25 cellular contexts compared by ENCODE assay signal in the genomic region with DNA sequence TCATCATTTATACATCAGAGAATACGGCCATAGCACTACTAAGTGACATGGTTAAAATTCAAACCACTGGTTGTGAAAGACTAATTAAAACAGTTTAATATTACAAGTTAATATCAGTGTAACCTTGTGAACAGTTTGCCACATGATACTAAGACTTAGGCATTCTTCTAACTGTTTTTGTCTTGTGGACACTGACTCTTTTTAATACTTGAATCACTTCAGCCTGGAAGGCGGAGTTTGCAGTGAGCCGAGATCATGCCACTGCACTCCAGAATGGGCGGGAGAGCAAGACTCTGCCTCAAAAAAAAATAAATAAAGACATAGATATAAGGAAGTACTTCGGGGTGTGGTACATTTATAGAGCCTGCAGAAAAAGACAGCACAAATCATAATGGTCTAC.
DNase-seq lines count a peak whose midpoint lies in the region; ATAC-seq and TF ChIP-seq lines count a peak whose summit lies in the region.
"Had no signal": no experiment of that assay in that cellular context is flagged by ENCODE, and none has a peak within 500 bp of the region (broad histone marks: within the 10 kb centered on the region; RNA-seq: fewer than 3 reads in every experiment).

No MANE protein-coding gene starts in this region.

- H3K27ac ChIP-seq in ACC112 (ENCODE audit: low read depth, low read length) (no peak overlapping the region), PC-3 (ENCODE audit: low read length) (no peak overlapping the region)
- H3K27ac ChIP-seq: A549, RWPE1 had no signal

- ATAC-seq in PC-3: peak; percentile 37; the same call in 1 of the 2 replicates
- ATAC-seq: A549; CD8-positive, alpha-beta T cell; Panc1 had no signal

- H3K9me3 ChIP-seq in PC-3 (ENCODE audit: low read length): no peaks in the 10 kb centered on the region
- H3K9me3 ChIP-seq: A549 had no signal

- no peak overlapping the region for H3K9ac ChIP-seq in PC-3 (ENCODE audit: low read length)

- BruUV-seq in PC-3 (replicated peaks; lab: Mats Ljungman, UMichigan): no TSS peak

- intact Hi-C loops in PC-3 (cut with micrococcal nuclease): no loop called here

- H3F3A ChIP-seq in PC-3 (ENCODE audit: low read length, unreplicated experiment): no peaks in the 10 kb centered on the region

- DNase-seq in H4 (ENCODE audit: low spot score) (peak; percentile 43), PC-3 (peak; percentile 4), mucosa of gallbladder (ENCODE audit: low spot score) (peak; percentile 23), SHP77 treated with DMSO at 0.1 percent for 48 hours (lab: John Stamatoyannopoulos, UW) (no peak), EL (no peak), cerebellum (ENCODE audit: low spot score) (no peak)
- DNase-seq: C1 segment of cervical spinal cord; Calu3; CD8-positive, alpha-beta T cell; GOT3; HCEC 1CT; Karpas-422; MV-4-11; NCI-H1105; NCI-H1436 treated with DMSO at 0.1 percent for 48 hours; NCI-H187 treated with DMSO at 0.1 percent for 48 hours; NCI-H446; NCI-H524 treated with DMSO at 0.1 percent for 48 hours; NCI-H82; NK-92 treated with Interleukin-12 subunit alpha and Interleukin-12 subunit beta, amount 100 ng/mL, for 24 hours; SHP77 had no signal

- H2AFZ ChIP-seq in ACC112 (ENCODE audit: low read length, unreplicated experiment) (peak overlapping the region; percentile 64), PC-3 (ENCODE audit: low read length) (peak overlapping the region; percentile 45; the same call in 1 of the 2 replicates)

- POLR2A ChIA-PET in PC-3 (lab: Charles Lee; ENCODE audit: unreplicated experiment): no interaction called here

- H3K36me3 ChIP-seq in ACC112 (ENCODE audit: insufficient read depth, low read length) (no peaks in the 10 kb centered on the region), PC-3 (ENCODE audit: low read depth, low read length) (no peaks in the 10 kb centered on the region)

- no peaks in the 10 kb centered on the region for H3K27me3 ChIP-seq in ACC112 (ENCODE audit: insufficient read depth, low read length)
- no peaks in the 10 kb centered on the region for H3K27me3 ChIP-seq in PC-3 (ENCODE audit: low read length)

- CTCF ChIA-PET in PC-3 (lab: Charles Lee): no interaction called here

- no peak for TF ChIP-seq CTCF in PC-3 (conservative IDR thresholded peaks at IDR 0.05; ENCODE audit: low read depth, low read length)

- no peak overlapping the region for H3K4me3 ChIP-seq in ACC112 (ENCODE audit: low read depth, low read length)
- no peak overlapping the region for H3K4me3 ChIP-seq in PC-3 (ENCODE audit: low read length)
- H3K4me3 ChIP-seq: A549 had no signal

- no peaks in the 10 kb centered on the region for H4K20me1 ChIP-seq in PC-3 (ENCODE audit: low read length)

- H3K4me2 ChIP-seq in PC-3 (ENCODE audit: low read length): no peak overlapping the region
- H3K4me2 ChIP-seq: A549 had no signal

- H3K4me1 ChIP-seq in ACC112 (ENCODE audit: control insufficient read depth, insufficient read depth, low read length, unreplicated experiment) (peaks cover 5% of the 10 kb centered on the region), PC-3 (ENCODE audit: insufficient read depth, low read length) (no peaks in the 10 kb centered on the region)
- H3K4me1 ChIP-seq: A549 had no signal

- H3K79me2 ChIP-seq in ACC112 (ENCODE audit: control insufficient read depth, insufficient read depth, low read length, unreplicated experiment) (no peaks in the 10 kb centered on the region), PC-3 (ENCODE audit: low read length) (no peaks in the 10 kb centered on the region)

- no peaks in the 10 kb centered on the region for H3K9me2 ChIP-seq in PC-3 (replicated peaks; ENCODE audit: low read length)

Comparison
In these comparisons a context has a peak if more than half of its experiments do, and no peak if none do; other contexts are left out.
1. DNase-seq: peak in H4 (single experiment), PC-3 (single experiment) and mucosa of gallbladder (single experiment); none in SHP77 treated with DMSO at 0.1 percent for 48 hours (single experiment), EL (single experiment) and cerebellum (single experiment).